In the genomic region with DNA sequence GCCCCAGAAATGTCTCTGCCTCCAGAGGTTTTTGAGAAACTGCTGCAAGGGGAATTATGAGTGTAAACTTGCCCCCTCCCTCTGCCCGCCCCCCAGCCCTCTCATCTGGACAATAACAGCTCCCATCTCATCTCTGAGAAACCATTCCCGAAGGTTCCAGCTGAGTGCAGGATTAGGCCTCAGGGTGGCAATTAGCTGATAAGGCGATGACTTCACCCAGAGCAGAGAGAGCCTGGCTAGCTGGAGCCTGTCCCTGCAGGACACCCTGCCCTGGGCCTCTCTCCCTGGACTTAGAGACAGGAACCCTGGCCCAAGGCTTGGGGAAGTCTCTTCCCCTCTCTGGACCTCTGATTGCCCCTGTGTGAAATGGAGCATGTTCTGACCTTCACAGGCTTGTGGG, we compare ENCODE assay signal across 13 cellular contexts. TPM values are rescaled to one million over a fixed set of nuclear protein-coding genes. Genes with fewer than 3 reads are reported as not detected.
DNase-seq lines count a peak whose midpoint lies in the region; ATAC-seq and TF ChIP-seq lines count a peak whose summit lies in the region.
"Had no signal": no experiment of that assay in that cellular context is flagged by ENCODE, and none has a peak within 500 bp of the region (broad histone marks: within the 10 kb centered on the region; RNA-seq: fewer than 3 reads in every experiment).

No MANE protein-coding gene starts in this region.

- H3K4me3 Mint-ChIP-seq in activated T-helper 17 cell treated with anti-CD3 and anti-CD28 coated beads, Interleukin-2, amount 50 U/mL, for 72 hours, result no peak overlapping the region
- no peak overlapping the region for H3K4me3 Mint-ChIP-seq in activated T-helper 1 cell treated with anti-CD3 and anti-CD28 coated beads, Interleukin-12 subunit alpha, Interleukin-12 subunit beta, Interleukin-2, Interleukin-4 antibody, amounts not matched to agents 30 ng/mL and 10 ng/mL and 1 ng/mL, durations not matched to agents 14 hours and 24 hours and 36 hours
- H3K4me3 Mint-ChIP-seq: CD14-positive monocyte had no signal

- TF ChIP-seq CTCF in retinal pigment epithelial cell (conservative IDR thresholded peaks at IDR 0.05; ENCODE audit: low read depth, low read length) (no peak), GM13977 (IDR thresholded peaks at IDR 0.05; ENCODE audit: extremely low read depth, insufficient read depth, missing control alignments) (no peak)

- no peak overlapping the region for H3K4me3 ChIP-seq in retinal pigment epithelial cell (ENCODE audit: low read length)

- CTCF ChIA-PET in HEK293T (lab: Yijun Ruan, JAX), result interaction anchor here (0.6 to 1.8 kb wide), 3 partner anchors 55 to 127 kb away, joined by 3 to 8 read pairs (median 3); no protein-coding TSS in a partner anchor

- peak; percentile 53 for DNase-seq in HEK293T (ENCODE audit: extremely low spot score)
- peak; percentile 89 for DNase-seq in SK-N-DZ (ENCODE audit: low spot score)
- DNase-seq in cardiac septum (ENCODE audit: low spot score), result peak; percentile 79
- peak; percentile 22 for DNase-seq in retinal pigment epithelial cell (ENCODE audit: low read depth)
- DNase-seq in NCI-H510A (lab: John Stamatoyannopoulos, UW), result no peak
- no peak for DNase-seq in GM13977 (ENCODE audit: low spot score)
- no peak for DNase-seq in activated T-helper 1 cell treated with anti-CD3 and anti-CD28 coated beads, Interleukin-12 subunit alpha, Interleukin-12 subunit beta, Interleukin-2, Interleukin-4 antibody, amounts not matched to agents 30 ng/mL and 10 ng/mL and 1 ng/mL, durations not matched to agents 14 hours and 24 hours and 36 hours (ENCODE audit: low spot score)
- DNase-seq: activated gamma-delta T cell treated with Interleukin-2 at 50 U/mL for 16 hours, MM.1S, NCI-H774, SW 1271 had no signal

- intact Hi-C loops in cardiac septum (cut with DNase I), result loop anchor here (2.0 kb wide), 1 partner anchor 81 kb away; no protein-coding TSS in a partner anchor
- intact Hi-C loops in activated T-helper 1 cell treated with anti-CD3 and anti-CD28 coated beads, Interleukin-12 subunit alpha, Interleukin-12 subunit beta, Interleukin-2, Interleukin-4 antibody, amounts not matched to agents 30 ng/mL and 10 ng/mL and 1 ng/mL, durations not matched to agents 14 hours and 24 hours and 36 hours (cut with micrococcal nuclease), result no loop called here

- H3K27ac Mint-ChIP-seq in activated T-helper 17 cell treated with anti-CD3 and anti-CD28 coated beads, Interleukin-2, amount 50 U/mL, for 72 hours, result no peak overlapping the region
- no peak overlapping the region for H3K27ac Mint-ChIP-seq in activated T-helper 1 cell treated with anti-CD3 and anti-CD28 coated beads, Interleukin-12 subunit alpha, Interleukin-12 subunit beta, Interleukin-2, Interleukin-4 antibody, amounts not matched to agents 30 ng/mL and 10 ng/mL and 1 ng/mL, durations not matched to agents 14 hours and 24 hours and 36 hours
- H3K27ac Mint-ChIP-seq: CD14-positive monocyte had no signal

- no peaks in the 10 kb centered on the region for H3K36me3 Mint-ChIP-seq in activated T-helper 17 cell treated with anti-CD3 and anti-CD28 coated beads, Interleukin-2, amount 50 U/mL, for 72 hours (ENCODE audit: low read depth)
- H3K36me3 Mint-ChIP-seq in activated T-helper 1 cell treated with anti-CD3 and anti-CD28 coated beads, Interleukin-12 subunit alpha, Interleukin-12 subunit beta, Interleukin-2, Interleukin-4 antibody, amounts not matched to agents 30 ng/mL and 10 ng/mL and 1 ng/mL, durations not matched to agents 14 hours and 24 hours and 36 hours (ENCODE audit: low read depth), result no peaks in the 10 kb centered on the region
- H3K36me3 Mint-ChIP-seq: CD14-positive monocyte had no signal

- POLR2A ChIA-PET in HEK293T (lab: Yijun Ruan, JAX), result interaction anchor here (0.7 to 1.3 kb wide), 4 partner anchors 40 to 60 kb away, joined by 4 to 5 read pairs (median 4); no protein-coding TSS in a partner anchor

- in situ Hi-C loops in GM13977 (cut with MboI; ENCODE audit: low pct_unique_long_range_greater_than_20kb, low sequenced_read_pairs, unreplicated experiment), result no loop called here

- no peaks in the 10 kb centered on the region for H3K9me3 Mint-ChIP-seq in activated T-helper 17 cell treated with anti-CD3 and anti-CD28 coated beads, Interleukin-2, amount 50 U/mL, for 72 hours
- H3K9me3 Mint-ChIP-seq in activated T-helper 1 cell treated with anti-CD3 and anti-CD28 coated beads, Interleukin-12 subunit alpha, Interleukin-12 subunit beta, Interleukin-2, Interleukin-4 antibody, amounts not matched to agents 30 ng/mL and 10 ng/mL and 1 ng/mL, durations not matched to agents 14 hours and 24 hours and 36 hours, result no peaks in the 10 kb centered on the region

- peaks cover 50% of the 10 kb centered on the region for H3K27me3 Mint-ChIP-seq in activated T-helper 17 cell treated with anti-CD3 and anti-CD28 coated beads, Interleukin-2, amount 50 U/mL, for 72 hours
- peaks cover 25% of the 10 kb centered on the region for H3K27me3 Mint-ChIP-seq in activated T-helper 1 cell treated with anti-CD3 and anti-CD28 coated beads, Interleukin-12 subunit alpha, Interleukin-12 subunit beta, Interleukin-2, Interleukin-4 antibody, amounts not matched to agents 30 ng/mL and 10 ng/mL and 1 ng/mL, durations not matched to agents 14 hours and 24 hours and 36 hours (ENCODE audit: insufficient read depth)

- no peaks in the 10 kb centered on the region for H3K4me1 Mint-ChIP-seq in activated T-helper 17 cell treated with anti-CD3 and anti-CD28 coated beads, Interleukin-2, amount 50 U/mL, for 72 hours
- H3K4me1 Mint-ChIP-seq in activated T-helper 1 cell treated with anti-CD3 and anti-CD28 coated beads, Interleukin-12 subunit alpha, Interleukin-12 subunit beta, Interleukin-2, Interleukin-4 antibody, amounts not matched to agents 30 ng/mL and 10 ng/mL and 1 ng/mL, durations not matched to agents 14 hours and 24 hours and 36 hours (ENCODE audit: low read depth), result no peaks in the 10 kb centered on the region

- no peak for ATAC-seq in activated T-helper 17 cell treated with anti-CD3 and anti-CD28 coated beads, Interleukin-2, amount 50 U/mL, for 72 hours (replicated peaks)

TF ChIP-seq in HEK293T, 16 proteins besides CTCF, POLR2A, EP300 and RAD21:
- TF ChIP-seq SUZ12 (IDR thresholded peaks at IDR 0.05), result no peak
TF ChIP-seq in HEK293T: peak in this region for 0.

RNA-seq across cellular contexts. Expression of a gene that starts 45.7 kb away (rescaled TPM):
- 173 and 186 TPM in 2 replicates for polyA plus RNA-seq in SK-N-DZ (2014; cell fraction: cytosol; rRNA removed)
- polyA plus RNA-seq in SK-N-DZ (2014; cell fraction: nucleus; rRNA removed), result 153 and 181 TPM in 2 replicates
- total RNA-seq in cardiac septum, result 18.3 TPM
- not detected for total RNA-seq in activated T-helper 17 cell treated with anti-CD3 and anti-CD28 coated beads, Interleukin-2, amount 50 U/mL, for 72 hours
- not detected in 2 replicates for total RNA-seq in activated T-helper 1 cell treated with anti-CD3 and anti-CD28 coated beads, Interleukin-12 subunit alpha, Interleukin-12 subunit beta, Interleukin-2, Interleukin-4 antibody, amounts not matched to agents 30 ng/mL and 10 ng/mL and 1 ng/mL, durations not matched to agents 14 hours and 24 hours and 36 hours
- polyA plus RNA-seq: CD14-positive monocyte had no signal

Comparison
In these comparisons a context has a peak if more than half of its experiments do, and no peak if none do; other contexts are left out.
1. DNase-seq: peak in HEK293T (single experiment), SK-N-DZ (single experiment), cardiac septum (single experiment) and retinal pigment epithelial cell (single experiment); none in NCI-H510A (single experiment), GM13977 (single experiment) and activated T-helper 1 cell treated with anti-CD3 and anti-CD28 coated beads, Interleukin-12 subunit alpha, Interleukin-12 subunit beta, Interleukin-2, Interleukin-4 antibody, amounts not matched to agents 30 ng/mL and 10 ng/mL and 1 ng/mL, durations not matched to agents 14 hours and 24 hours and 36 hours (single experiment).
2. RNA of a gene that starts 45.7 kb away (total RNA-seq): 18.3 TPM in cardiac septum (single experiment); not detected in activated T-helper 17 cell treated with anti-CD3 and anti-CD28 coated beads, Interleukin-2, amount 50 U/mL, for 72 hours and not detected in activated T-helper 1 cell treated with anti-CD3 and anti-CD28 coated beads, Interleukin-12 subunit alpha, Interleukin-12 subunit beta, Interleukin-2, Interleukin-4 antibody, amounts not matched to agents 30 ng/mL and 10 ng/mL and 1 ng/mL, durations not matched to agents 14 hours and 24 hours and 36 hours; every median in the first group is over 10 times any median in the second.